Comparison of ENCODE assay signal across 1 cellular context in genomic region chr19:8811315-8812172, GRCh38.
A peak's percentile ranks its signal among the peaks of the same experiment; 100 is the strongest.
TF ChIP-seq lines count a peak whose summit lies in the region.

No MANE protein-coding gene starts in this region.

TF ChIP-seq in K562, 482 proteins besides CTCF, POLR2A, EP300 and RAD21 (continued from another document):
- TF ChIP-seq RERE (CRISPR knock-in tag; IDR thresholded peaks at IDR 0.05; ENCODE audit: borderline replicate concordance) (no peak), ZNF280A (IDR thresholded peaks at IDR 0.05; ENCODE audit: low read depth, partially characterized antibody) (peak; percentile 97), CBX5 (IDR thresholded peaks at IDR 0.05; ENCODE audit: borderline replicate concordance, low read depth) (peak; percentile 82), TEAD4 (IDR thresholded peaks at IDR 0.05; ENCODE audit: low read length) (peak; percentile 56; the same call in 1 of the 2 replicates), TEAD4 (CRISPR knock-in tag; IDR thresholded peaks at IDR 0.05; ENCODE audit: borderline replicate concordance) (no peak), MTA3 (IDR thresholded peaks at IDR 0.05; ENCODE audit: borderline replicate concordance) (peak; percentile 72; the same call in 1 of the 2 replicates), CBX1 (IDR thresholded peaks at IDR 0.05; ENCODE audit: low read depth) (0 out of 2 replicates have a peak, but pooled peaks have one; percentile 60), POLR3A (IDR thresholded peaks at IDR 0.05; ENCODE audit: borderline replicate concordance, extremely low read depth, insufficient read depth, insufficient read length) (no peak), ZEB2 (IDR thresholded peaks at IDR 0.05) (peak; percentile 57), TRIM28 (IDR thresholded peaks at IDR 0.05) (peak; percentile 99), EP400 (IDR thresholded peaks at IDR 0.05) (peak; percentile 31; the same call in 1 of the 2 replicates), ZBTB40 (IDR thresholded peaks at IDR 0.05) (peak; percentile 41; the same call in 1 of the 2 replicates), ZBTB40 (CRISPR knock-in tag; IDR thresholded peaks at IDR 0.05) (no peak), ZNF75A (CRISPR knock-in tag; IDR thresholded peaks at IDR 0.05) (peak; percentile 99), NFRKB (IDR thresholded peaks at IDR 0.05; ENCODE audit: low read depth) (0 out of 2 replicates have a peak, but pooled peaks have one; percentile 35), TRIM24 (IDR thresholded peaks at IDR 0.05) (peak in 1 of 2 experiments; percentile 82; a peak in 2 of 4 replicates), ZBTB5 (IDR thresholded peaks at IDR 0.05) (no peak), ZNF449 (CRISPR knock-in tag; IDR thresholded peaks at IDR 0.05) (no peak), ZNF445 (CRISPR knock-in tag; IDR thresholded peaks at IDR 0.05; ENCODE audit: low read depth) (0 out of 2 replicates have a peak, but pooled peaks have one; percentile 59), ARID1B (IDR thresholded peaks at IDR 0.05) (no peak)
